In genomic region chr17:64103751-64104364, GRCh38 we compare ENCODE assay signal across 10 cellular contexts. TPM values are rescaled to one million over a fixed set of nuclear protein-coding genes. Genes with fewer than 3 reads are reported as not detected.
DNase-seq lines count a peak whose midpoint lies in the region; ATAC-seq and TF ChIP-seq lines count a peak whose summit lies in the region.
"Had no signal": no experiment of that assay in that cellular context is flagged by ENCODE, and none has a peak within 500 bp of the region (broad histone marks: within the 10 kb centered on the region; RNA-seq: fewer than 3 reads in every experiment).

No MANE protein-coding gene starts in this region.

- no peaks in the 10 kb centered on the region for H3K27me3 Mint-ChIP-seq in activated T-cell treated with anti-CD3 and anti-CD28 coated beads, Interleukin-2, amount 50 U/mL, for 72 hours (ENCODE audit: low read depth)
- no peaks in the 10 kb centered on the region for H3K27me3 Mint-ChIP-seq in activated T-helper 2 cell treated with anti-CD3 and anti-CD28 coated beads, Interferon-gamma antibody, Interleukin-2, Interleukin-4, amounts not matched to agents 10 μg/mL and 5 μg/mL and 100 μg/mL, durations not matched to agents 14 hours and 24 hours and 36 hours (ENCODE audit: low read depth)

- H3K9me3 ChIP-seq in MG63, result no peaks in the 10 kb centered on the region
- H3K9me3 ChIP-seq: tibial artery had no signal

- no peaks in the 10 kb centered on the region for H3K27me3 ChIP-seq in MG63
- H3K27me3 ChIP-seq: tibial artery had no signal

- no peak for DNase-seq in activated T-cell treated with anti-CD3 and anti-CD28 coated beads, Interleukin-2, amount 50 U/mL, for 72 hours
- no peak for DNase-seq in activated T-cell treated with anti-CD3 and anti-CD28 coated beads, Interleukin-2, amount 50 U/mL, for 48 hours
- peak; percentile 56 for DNase-seq in MG63
- no peak for DNase-seq in activated T-helper 2 cell treated with anti-CD3 and anti-CD28 coated beads, Interferon-gamma antibody, Interleukin-2, Interleukin-4, amounts not matched to agents 10 μg/mL and 5 μg/mL and 100 μg/mL, durations not matched to agents 14 hours and 24 hours and 36 hours (ENCODE audit: low spot score)
- DNase-seq in stimulated activated effector memory CD8-positive, alpha-beta T cell treated with anti-CD3 and anti-CD28 coated beads, Interleukin-12 subunit alpha, Interleukin-12 subunit beta, amount 100 ng/mL, for 72 hours (ENCODE audit: low spot score in 2 of 2), result no peak
- DNase-seq in stimulated activated naive CD4-positive, alpha-beta T cell treated with Interleukin-2 at 50 U/mL for 16 hours (lab: John Stamatoyannopoulos, UW), result no peak
- DNase-seq: NCI-H1436, tibial artery had no signal

- H3K9me3 Mint-ChIP-seq in activated T-cell treated with anti-CD3 and anti-CD28 coated beads, Interleukin-2, amount 50 U/mL, for 72 hours, result no peaks in the 10 kb centered on the region
- no peaks in the 10 kb centered on the region for H3K9me3 Mint-ChIP-seq in activated T-helper 2 cell treated with anti-CD3 and anti-CD28 coated beads, Interferon-gamma antibody, Interleukin-2, Interleukin-4, amounts not matched to agents 10 μg/mL and 5 μg/mL and 100 μg/mL, durations not matched to agents 14 hours and 24 hours and 36 hours
- no peaks in the 10 kb centered on the region for H3K9me3 Mint-ChIP-seq in stimulated activated effector memory CD8-positive, alpha-beta T cell treated with anti-CD3 and anti-CD28 coated beads, Interleukin-12 subunit alpha, Interleukin-12 subunit beta, amount 100 ng/mL, for 72 hours

- intact Hi-C loops in activated T-helper 2 cell treated with anti-CD3 and anti-CD28 coated beads, Interferon-gamma antibody, Interleukin-2, Interleukin-4, amounts not matched to agents 10 μg/mL and 5 μg/mL and 100 μg/mL, durations not matched to agents 14 hours and 24 hours and 36 hours (cut with micrococcal nuclease), result no loop called here

- H3K36me3 ChIP-seq in MG63, result no peaks in the 10 kb centered on the region
- H3K36me3 ChIP-seq: tibial artery had no signal

- peaks cover 70% of the 10 kb centered on the region for H3K4me1 Mint-ChIP-seq in activated T-cell treated with anti-CD3 and anti-CD28 coated beads, Interleukin-2, amount 50 U/mL, for 72 hours (ENCODE audit: low read depth)
- H3K4me1 Mint-ChIP-seq in activated T-helper 2 cell treated with anti-CD3 and anti-CD28 coated beads, Interferon-gamma antibody, Interleukin-2, Interleukin-4, amounts not matched to agents 10 μg/mL and 5 μg/mL and 100 μg/mL, durations not matched to agents 14 hours and 24 hours and 36 hours (ENCODE audit: low read depth), result peaks cover 62% of the 10 kb centered on the region
- H3K4me1 Mint-ChIP-seq in stimulated activated effector memory CD8-positive, alpha-beta T cell treated with anti-CD3 and anti-CD28 coated beads, Interleukin-12 subunit alpha, Interleukin-12 subunit beta, amount 100 ng/mL, for 72 hours, result peaks cover 65% of the 10 kb centered on the region

- TF ChIP-seq POLR2A in GM18505 (IDR thresholded peaks at IDR 0.05; ENCODE audit: borderline replicate concordance, extremely low read depth, insufficient read depth, insufficient read length), result no peak

- ATAC-seq in activated T-cell treated with anti-CD3 and anti-CD28 coated beads, Interleukin-2, amount 50 U/mL, for 72 hours (replicated peaks in 1 of 2), result peak; percentile 37 to 49
- peak; percentile 35 for ATAC-seq in stimulated activated effector memory CD8-positive, alpha-beta T cell treated with anti-CD3 and anti-CD28 coated beads, Interleukin-12 subunit alpha, Interleukin-12 subunit beta, amount 100 ng/mL, for 72 hours
- ATAC-seq in GM19397 (IDR thresholded peaks at IDR 0.05; ENCODE audit: unreplicated experiment) (no peak), GM18505 (IDR thresholded peaks at IDR 0.05; ENCODE audit: unreplicated experiment) (no peak)

- H3K27ac Mint-ChIP-seq in activated T-cell treated with anti-CD3 and anti-CD28 coated beads, Interleukin-2, amount 50 U/mL, for 72 hours, result peak overlapping the region; percentile 57
- peak overlapping the region; percentile 24 for H3K27ac Mint-ChIP-seq in activated T-helper 2 cell treated with anti-CD3 and anti-CD28 coated beads, Interferon-gamma antibody, Interleukin-2, Interleukin-4, amounts not matched to agents 10 μg/mL and 5 μg/mL and 100 μg/mL, durations not matched to agents 14 hours and 24 hours and 36 hours
- peak overlapping the region; percentile 76 for H3K27ac Mint-ChIP-seq in stimulated activated effector memory CD8-positive, alpha-beta T cell treated with anti-CD3 and anti-CD28 coated beads, Interleukin-12 subunit alpha, Interleukin-12 subunit beta, amount 100 ng/mL, for 72 hours

- H3K4me3 Mint-ChIP-seq in activated T-cell treated with anti-CD3 and anti-CD28 coated beads, Interleukin-2, amount 50 U/mL, for 72 hours, result peak overlapping the region; percentile 13 to 61
- H3K4me3 Mint-ChIP-seq in activated T-helper 2 cell treated with anti-CD3 and anti-CD28 coated beads, Interferon-gamma antibody, Interleukin-2, Interleukin-4, amounts not matched to agents 10 μg/mL and 5 μg/mL and 100 μg/mL, durations not matched to agents 14 hours and 24 hours and 36 hours (ENCODE audit: low read depth), result no peak overlapping the region
- peak overlapping the region; percentile 30 for H3K4me3 Mint-ChIP-seq in stimulated activated effector memory CD8-positive, alpha-beta T cell treated with anti-CD3 and anti-CD28 coated beads, Interleukin-12 subunit alpha, Interleukin-12 subunit beta, amount 100 ng/mL, for 72 hours

- no peak overlapping the region for H3K4me3 ChIP-seq in MG63
- H3K4me3 ChIP-seq: tibial artery had no signal

- H3K36me3 Mint-ChIP-seq in activated T-cell treated with anti-CD3 and anti-CD28 coated beads, Interleukin-2, amount 50 U/mL, for 72 hours (ENCODE audit: insufficient read depth in 2 of 2), result peaks cover 0 to 2% of the 10 kb centered on the region in 2 donors
- H3K36me3 Mint-ChIP-seq in activated T-helper 2 cell treated with anti-CD3 and anti-CD28 coated beads, Interferon-gamma antibody, Interleukin-2, Interleukin-4, amounts not matched to agents 10 μg/mL and 5 μg/mL and 100 μg/mL, durations not matched to agents 14 hours and 24 hours and 36 hours (ENCODE audit: low read depth), result peaks cover 71% of the 10 kb centered on the region
- H3K36me3 Mint-ChIP-seq in stimulated activated effector memory CD8-positive, alpha-beta T cell treated with anti-CD3 and anti-CD28 coated beads, Interleukin-12 subunit alpha, Interleukin-12 subunit beta, amount 100 ng/mL, for 72 hours, result peaks cover 62% of the 10 kb centered on the region

RNA-seq across cellular contexts. Expression of gene ERN1, which starts 26.1 kb away (rescaled TPM):
- 10 to 100 TPM; 58.1 to 98.3 TPM for total RNA-seq in activated T-cell treated with anti-CD3 and anti-CD28 coated beads, Interleukin-2, amount 50 U/mL, for 72 hours
- total RNA-seq in MG63 (2014; rRNA removed; shearing (Covaris generic); ENCODE audit: low replicate concordance), result 3.0 and 6.9 TPM in 2 replicates
- 91.0 and 93.4 TPM in 2 replicates for total RNA-seq in activated T-helper 2 cell treated with anti-CD3 and anti-CD28 coated beads, Interferon-gamma antibody, Interleukin-2, Interleukin-4, amounts not matched to agents 10 μg/mL and 5 μg/mL and 100 μg/mL, durations not matched to agents 14 hours and 24 hours and 36 hours

Comparison
In these comparisons a context has a peak if more than half of its experiments do, and no peak if none do; other contexts are left out.
1. ATAC-seq: peak in activated T-cell treated with anti-CD3 and anti-CD28 coated beads, Interleukin-2, amount 50 U/mL, for 72 hours (2 of 2) and stimulated activated effector memory CD8-positive, alpha-beta T cell treated with anti-CD3 and anti-CD28 coated beads, Interleukin-12 subunit alpha, Interleukin-12 subunit beta, amount 100 ng/mL, for 72 hours (single experiment); none in GM19397 (single experiment) and GM18505 (single experiment).
2. H3K27ac Mint-ChIP-seq: peak in every context shown above with its lines; median percentile 76 in stimulated activated effector memory CD8-positive, alpha-beta T cell treated with anti-CD3 and anti-CD28 coated beads, Interleukin-12 subunit alpha, Interleukin-12 subunit beta, amount 100 ng/mL, for 72 hours; 57 in activated T-cell treated with anti-CD3 and anti-CD28 coated beads, Interleukin-2, amount 50 U/mL, for 72 hours; 24 in activated T-helper 2 cell treated with anti-CD3 and anti-CD28 coated beads, Interferon-gamma antibody, Interleukin-2, Interleukin-4, amounts not matched to agents 10 μg/mL and 5 μg/mL and 100 μg/mL, durations not matched to agents 14 hours and 24 hours and 36 hours.